ENCODE assay signal across 28 cellular contexts in the genomic region with DNA sequence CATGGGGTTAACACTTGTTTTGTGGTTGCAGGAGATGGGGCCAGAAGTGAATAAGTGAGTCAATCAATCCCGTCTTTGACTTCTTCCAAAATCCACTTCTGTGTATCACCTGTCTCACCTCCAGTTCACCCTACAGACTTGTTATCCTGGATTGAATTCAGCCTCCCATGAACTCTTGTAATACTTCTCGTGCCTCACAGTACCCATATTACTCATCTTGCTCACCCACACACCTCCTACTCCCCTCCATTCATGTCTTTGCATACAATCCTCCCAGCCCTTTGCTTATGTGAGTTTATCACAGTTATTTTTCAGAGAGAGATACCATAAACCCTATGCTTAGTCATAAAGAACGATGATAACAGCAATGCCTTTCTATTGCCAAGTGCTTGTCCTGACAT. TPM values are rescaled to one million over a fixed set of nuclear protein-coding genes. Genes with fewer than 3 reads are reported as not detected.
A peak's percentile ranks its signal among the peaks of the same experiment; 100 is the strongest.
DNase-seq lines count a peak whose midpoint lies in the region; ATAC-seq and TF ChIP-seq lines count a peak whose summit lies in the region.
"Had no signal": no experiment of that assay in that cellular context is flagged by ENCODE, and none has a peak within 500 bp of the region (broad histone marks: within the 10 kb centered on the region; RNA-seq: fewer than 3 reads in every experiment).

No MANE protein-coding gene starts in this region.

- H3K79me2 ChIP-seq in fibroblast of lung (ENCODE audit: control insufficient read depth, insufficient read depth, low read length): no peaks in the 10 kb centered on the region

- DNase-seq in ELR (ENCODE audit: low read depth): peak; percentile 56
- no peak for DNase-seq in RWPE2 (ENCODE audit: low spot score)
- peak; percentile 57 to 91 for DNase-seq in fibroblast of lung (ENCODE audit: low read depth in 2 of 2)
- no peak for DNase-seq in omental fat pad (ENCODE audit: low spot score)
- DNase-seq in AG08396 (ENCODE audit: low spot score): no peak
- no peak for DNase-seq in SKM-1 treated with dmso at 0.1 percent for 144 hours (lab: John Stamatoyannopoulos, UW; ENCODE audit: unreplicated experiment)
- no peak for DNase-seq in activated CD4-positive, alpha-beta memory T cell treated with anti-CD3 and anti-CD28 coated beads, Interleukin-2, amount 10 ng/mL, durations not matched to agents 7 days and 5 days
- DNase-seq: activated B cell treated with CpG ODN at 0.5 μM for 24 hours; activated CD8-positive, alpha-beta memory T cell treated with anti-CD3 and anti-CD28 coated beads, Interleukin-2, amount 50 U/mL, for 4 hours; CD4-positive, alpha-beta T cell; cerebellar nuclear complex; DMS 273 treated with DMSO at 0.1 percent for 48 hours; erythroblast; GDM1; NCI-H187; NCI-H774; SHP77; stimulated activated CD4-positive, alpha-beta T cell treated with anti-CD3 and anti-CD28 coated beads, Interleukin-1b, Interleukin-23, amount 100 ng/mL, for 48 hours; SW 1271; T1000; transverse colon had no signal

- H3K27ac Mint-ChIP-seq in activated CD4-positive, alpha-beta memory T cell treated with anti-CD3 and anti-CD28 coated beads, Interleukin-2, amount 10 ng/mL, durations not matched to agents 7 days and 5 days: no peak overlapping the region
- H3K27ac Mint-ChIP-seq: activated B cell treated with CpG ODN at 0.5 μM for 24 hours; activated naive CD4-positive, alpha-beta T cell treated with anti-CD3 and anti-CD28 coated beads, Interleukin-2, amount 50 U/mL, for 24 hours; activated T-helper 17 cell treated with anti-CD3 and anti-CD28 coated beads, Interleukin-2, amount 50 U/mL, for 72 hours; CD4-positive, alpha-beta T cell; GM23338; progenitor cell of endocrine pancreas had no signal

- no peak overlapping the region for H3K9ac ChIP-seq in fibroblast of lung (ENCODE audit: insufficient read depth, low read length)

- no peaks in the 10 kb centered on the region for H3K9me3 ChIP-seq in RWPE2 (ENCODE audit: severe bottlenecking)
- H3K9me3 ChIP-seq in fibroblast of lung (ENCODE audit: control insufficient read depth, insufficient read depth, low read depth, low read length): no peaks in the 10 kb centered on the region
- H3K9me3 ChIP-seq: ascending aorta, transverse colon had no signal

- H3K4me1 Mint-ChIP-seq in activated CD4-positive, alpha-beta memory T cell treated with anti-CD3 and anti-CD28 coated beads, Interleukin-2, amount 10 ng/mL, durations not matched to agents 7 days and 5 days: no peaks in the 10 kb centered on the region
- H3K4me1 Mint-ChIP-seq: activated B cell treated with CpG ODN at 0.5 μM for 24 hours; activated naive CD4-positive, alpha-beta T cell treated with anti-CD3 and anti-CD28 coated beads, Interleukin-2, amount 50 U/mL, for 24 hours; activated T-helper 17 cell treated with anti-CD3 and anti-CD28 coated beads, Interleukin-2, amount 50 U/mL, for 72 hours had no signal

- H3K27me3 ChIP-seq in RWPE2 (ENCODE audit: insufficient read depth, poor library complexity, severe bottlenecking): no peaks in the 10 kb centered on the region
- H3K27me3 ChIP-seq in fibroblast of lung (ENCODE audit: control insufficient read depth, insufficient read depth, low read length): no peaks in the 10 kb centered on the region
- H3K27me3 ChIP-seq: ascending aorta, transverse colon had no signal

- H3K4me3 Mint-ChIP-seq in activated CD4-positive, alpha-beta memory T cell treated with anti-CD3 and anti-CD28 coated beads, Interleukin-2, amount 10 ng/mL, durations not matched to agents 7 days and 5 days: no peak overlapping the region
- H3K4me3 Mint-ChIP-seq: activated B cell treated with CpG ODN at 0.5 μM for 24 hours; activated naive CD4-positive, alpha-beta T cell treated with anti-CD3 and anti-CD28 coated beads, Interleukin-2, amount 50 U/mL, for 24 hours; activated T-helper 17 cell treated with anti-CD3 and anti-CD28 coated beads, Interleukin-2, amount 50 U/mL, for 72 hours; CD4-positive, alpha-beta T cell; GM23338; neural crest cell had no signal

- H3K36me3 ChIP-seq in RWPE2 (ENCODE audit: low read depth) (no peaks in the 10 kb centered on the region), fibroblast of lung (ENCODE audit: control insufficient read depth, insufficient read depth, low read length) (no peaks in the 10 kb centered on the region)
- H3K36me3 ChIP-seq: ascending aorta, transverse colon had no signal

- H3K9me3 Mint-ChIP-seq in activated CD4-positive, alpha-beta memory T cell treated with anti-CD3 and anti-CD28 coated beads, Interleukin-2, amount 10 ng/mL, durations not matched to agents 7 days and 5 days: peaks cover 2% of the 10 kb centered on the region
- H3K9me3 Mint-ChIP-seq: activated B cell treated with CpG ODN at 0.5 μM for 24 hours, GM23338 had no signal

- no peak overlapping the region for H2AFZ ChIP-seq in fibroblast of lung (ENCODE audit: low read length)
- H2AFZ ChIP-seq: GM23338 had no signal

- H3K27ac ChIP-seq in RWPE2 (ENCODE audit: poor library complexity, severe bottlenecking) (peak overlapping the region; percentile 66), fibroblast of lung (ENCODE audit: insufficient read depth, low read length) (no peak overlapping the region)
- H3K27ac ChIP-seq: ascending aorta, transverse colon had no signal

- H3K27me3 Mint-ChIP-seq in activated CD4-positive, alpha-beta memory T cell treated with anti-CD3 and anti-CD28 coated beads, Interleukin-2, amount 10 ng/mL, durations not matched to agents 7 days and 5 days: no peaks in the 10 kb centered on the region
- H3K27me3 Mint-ChIP-seq: activated B cell treated with CpG ODN at 0.5 μM for 24 hours; activated naive CD4-positive, alpha-beta T cell treated with anti-CD3 and anti-CD28 coated beads, Interleukin-2, amount 50 U/mL, for 24 hours; activated T-helper 17 cell treated with anti-CD3 and anti-CD28 coated beads, Interleukin-2, amount 50 U/mL, for 72 hours; CD4-positive, alpha-beta T cell had no signal

- POLR2A ChIA-PET in activated CD4-positive, alpha-beta memory T cell treated with anti-CD3 and anti-CD28 coated beads, Interleukin-2, amount 10 ng/mL, durations not matched to agents 7 days and 5 days (lab: Charles Lee): no interaction called here

- H3K4me3 ChIP-seq in RWPE2 (ENCODE audit: severe bottlenecking): no peak overlapping the region
- H3K4me3 ChIP-seq in fibroblast of lung (replicated peaks in 1 of 4; ENCODE audit: control extremely low read depth in 1 of 4, insufficient read depth in 1 of 4, low read depth in 3 of 4, low read length in 4 of 4): no peak overlapping the region
- H3K4me3 ChIP-seq: ascending aorta, GM23338, transverse colon had no signal

- H4K20me1 ChIP-seq in fibroblast of lung (ENCODE audit: control insufficient read depth, extremely low read depth, insufficient read depth, low read length): no peaks in the 10 kb centered on the region

- no peaks in the 10 kb centered on the region for H3K36me3 Mint-ChIP-seq in activated CD4-positive, alpha-beta memory T cell treated with anti-CD3 and anti-CD28 coated beads, Interleukin-2, amount 10 ng/mL, durations not matched to agents 7 days and 5 days (ENCODE audit: low read depth)
- H3K36me3 Mint-ChIP-seq: activated naive CD4-positive, alpha-beta T cell treated with anti-CD3 and anti-CD28 coated beads, Interleukin-2, amount 50 U/mL, for 24 hours had no signal

- CTCF ChIA-PET in activated CD4-positive, alpha-beta memory T cell treated with anti-CD3 and anti-CD28 coated beads, Interleukin-2, amount 10 ng/mL, durations not matched to agents 7 days and 5 days (lab: Charles Lee): no interaction called here

- no peak overlapping the region for H3K4me2 ChIP-seq in fibroblast of lung (ENCODE audit: extremely low read depth, insufficient read depth, low read length)
- H3K4me2 ChIP-seq: GM23338 had no signal

- no peak for TF ChIP-seq CTCF in RWPE2 (IDR thresholded peaks at IDR 0.05; ENCODE audit: poor library complexity, severe bottlenecking)
- TF ChIP-seq CTCF in fibroblast of lung (conservative IDR thresholded peaks at IDR 0.05 in 1 of 2, IDR thresholded peaks at IDR 0.05 in 1 of 2; ENCODE audit: low read depth in 1 of 2, low read length in 2 of 2): no peak
- TF ChIP-seq CTCF in omental fat pad (IDR thresholded peaks at IDR 0.05): no peak

- ATAC-seq in RWPE2 (ENCODE audit: low read depth): peak; percentile 76
- ATAC-seq in omental fat pad (ENCODE audit: low FRiP score): peak; percentile 88
- no peak for ATAC-seq in HG03108 (IDR thresholded peaks at IDR 0.05; ENCODE audit: unreplicated experiment)
- ATAC-seq: activated T-helper 17 cell treated with anti-CD3 and anti-CD28 coated beads, Interleukin-2, amount 50 U/mL, for 72 hours; GM23338 had no signal

- peaks cover 32% of the 10 kb centered on the region for H3K4me1 ChIP-seq in RWPE2 (ENCODE audit: insufficient read depth, poor library complexity, severe bottlenecking)
- peaks cover 3% of the 10 kb centered on the region for H3K4me1 ChIP-seq in fibroblast of lung (ENCODE audit: control insufficient read depth, extremely low read depth, insufficient read depth, low read length)
- H3K4me1 ChIP-seq: ascending aorta, transverse colon had no signal

RNA-seq across cellular contexts. Expression of gene PAPPA, which starts 52.9 kb away (rescaled TPM):
- total RNA-seq in fibroblast of lung (33.4 and 45.7 TPM in 2 replicates), omental fat pad (10 to 100 TPM in 3 of 4 donors, 1 to 10 TPM in 1; 9.6 to 35.3 (median 14.9) TPM)
- 5.0 and 8.8 TPM in 2 replicates for polyA plus RNA-seq in fibroblast of lung
- 3.0 and 6.5 TPM in 2 replicates for polyA plus RNA-seq in fibroblast of lung (2012)
- 21.7 and 27.5 TPM in 2 replicates for polyA minus RNA-seq in fibroblast of lung (ENCODE audit: low replicate concordance)
- total RNA-seq in activated CD4-positive, alpha-beta memory T cell treated with anti-CD3 and anti-CD28 coated beads, Interleukin-2, amount 10 ng/mL, durations not matched to agents 7 days and 5 days: not detected
- total RNA-seq: activated B cell treated with CpG ODN at 0.5 μM for 24 hours had no signal

Comparison
In these comparisons a context has a peak if more than half of its experiments do, and no peak if none do; other contexts are left out.
1. DNase-seq: peak in ELR (single experiment) and fibroblast of lung (2 of 2); none in RWPE2 (single experiment), omental fat pad (single experiment), AG08396 (single experiment), SKM-1 treated with dmso at 0.1 percent for 144 hours (single experiment) and activated CD4-positive, alpha-beta memory T cell treated with anti-CD3 and anti-CD28 coated beads, Interleukin-2, amount 10 ng/mL, durations not matched to agents 7 days and 5 days (single experiment).
2. RNA of gene PAPPA, which starts 52.9 kb away (total RNA-seq): 33.4 to 45.7 TPM in fibroblast of lung and 9.6 to 35.3 TPM in omental fat pad; not detected in activated CD4-positive, alpha-beta memory T cell treated with anti-CD3 and anti-CD28 coated beads, Interleukin-2, amount 10 ng/mL, durations not matched to agents 7 days and 5 days; every median in the first group is over 10 times any median in the second.